ENCODE assay signal across 15 cellular contexts in genomic region chr11:16185042-16185441, GRCh38.
A peak's percentile ranks its signal among the peaks of the same experiment; 100 is the strongest.
DNase-seq lines count a peak whose midpoint lies in the region; ATAC-seq and TF ChIP-seq lines count a peak whose summit lies in the region.
"Had no signal": no experiment of that assay in that cellular context is flagged by ENCODE, and none has a peak within 500 bp of the region (broad histone marks: within the 10 kb centered on the region; RNA-seq: fewer than 3 reads in every experiment).

No MANE protein-coding gene starts in this region.

- DNase-seq in PC-9 (no peak), endodermal cell (no peak), T1000 (lab: John Stamatoyannopoulos, UW) (no peak), NCI-H2171 (lab: John Stamatoyannopoulos, UW) (no peak), NOMO-1 treated with dmso at 0.1 percent for 144 hours (lab: John Stamatoyannopoulos, UW; ENCODE audit: unreplicated experiment) (no peak)
- DNase-seq: BE2C; CD4-positive, CD25-positive, alpha-beta regulatory T cell; COR-L47; H9; NCI-H187 treated with DMSO at 0.1 percent for 48 hours; NCI-H526 treated with DMSO at 0.1 percent for 48 hours had no signal

- H3K27ac ChIP-seq in 22Rv1, result peak overlapping the region; percentile 31; the same call in 1 of the 2 replicates
- H3K27ac ChIP-seq in PC-9, result peak overlapping the region; percentile 26; the same call in 1 of the 2 replicates
- no peak overlapping the region for H3K27ac ChIP-seq in endodermal cell (ENCODE audit: low read depth, low read length)
- H3K27ac ChIP-seq in mesodermal cell (ENCODE audit: low read depth, low read length, severe bottlenecking), result peak overlapping the region; percentile 50

- no peak overlapping the region for H3K9ac ChIP-seq in endodermal cell (ENCODE audit: extremely low read depth, low read length, poor library complexity, severe bottlenecking)

- CTCF ChIA-PET in PC-9 (lab: Charles Lee), result no interaction called here

- no peaks in the 10 kb centered on the region for H3K36me3 Mint-ChIP-seq in endodermal cell (ENCODE audit: low read depth)
- H3K36me3 Mint-ChIP-seq: CD4-positive, CD25-positive, alpha-beta regulatory T cell had no signal

- POLR2A ChIA-PET in PC-9 (lab: Charles Lee; ENCODE audit: unreplicated experiment), result interaction anchor here (0.5 to 0.6 kb wide), 2 partner anchors 73 to 81 kb away, joined by 4 to 7 read pairs; no protein-coding TSS in a partner anchor

- TF ChIP-seq CTCF in 22Rv1 (IDR thresholded peaks at IDR 0.05), result no peak
- TF ChIP-seq CTCF in PC-9 (conservative IDR thresholded peaks at IDR 0.05), result no peak
- TF ChIP-seq CTCF in endodermal cell (conservative IDR thresholded peaks at IDR 0.05), result no peak

- H4K20me1 ChIP-seq in PC-9 (ENCODE audit: insufficient read depth), result no peaks in the 10 kb centered on the region

- H2AFZ ChIP-seq in PC-9, result no peak overlapping the region

- peaks cover 12% of the 10 kb centered on the region; the same call in 1 of the 2 replicates for H3K4me1 ChIP-seq in PC-9 (replicated peaks; ENCODE audit: insufficient read depth)
- H3K4me1 ChIP-seq in endodermal cell (ENCODE audit: control insufficient read depth, insufficient read depth, low read length), result peaks cover 5% of the 10 kb centered on the region
- H3K4me1 ChIP-seq in mesodermal cell (ENCODE audit: control insufficient read depth, insufficient read depth, low read length, poor library complexity, severe bottlenecking), result peaks cover 20% of the 10 kb centered on the region
- H3K4me1 ChIP-seq: BE2C had no signal

- H3K9me3 Mint-ChIP-seq in endodermal cell, result no peaks in the 10 kb centered on the region
- H3K9me3 Mint-ChIP-seq: H9 had no signal

- no peaks in the 10 kb centered on the region for H3K9me3 ChIP-seq in PC-9 (ENCODE audit: insufficient read depth, low read depth)
- no peaks in the 10 kb centered on the region for H3K9me3 ChIP-seq in endodermal cell (ENCODE audit: control insufficient read depth, low read length)
- no peaks in the 10 kb centered on the region for H3K9me3 ChIP-seq in mesodermal cell (ENCODE audit: control insufficient read depth, low read length)
- H3K9me3 ChIP-seq: BE2C had no signal

- H3K9me2 ChIP-seq in PC-9 (ENCODE audit: insufficient read depth), result no peaks in the 10 kb centered on the region

- no peaks in the 10 kb centered on the region for H3K27me3 ChIP-seq in PC-9 (ENCODE audit: insufficient read depth, low read depth)
- no peaks in the 10 kb centered on the region for H3K27me3 ChIP-seq in endodermal cell (ENCODE audit: control insufficient read depth, insufficient read depth, low read length, poor library complexity, severe bottlenecking)
- H3K27me3 ChIP-seq: BE2C had no signal

- no peak overlapping the region for H3K4me3 ChIP-seq in PC-9
- no peak overlapping the region for H3K4me3 ChIP-seq in endodermal cell (ENCODE audit: low read length)
- H3K4me3 ChIP-seq in mesodermal cell (ENCODE audit: extremely low read depth, insufficient read depth, low read length, poor library complexity, severe bottlenecking), result no peak overlapping the region
- H3K4me3 ChIP-seq: K562 had no signal

- intact Hi-C loops in PC-9 (cut with micrococcal nuclease; ENCODE audit: unreplicated experiment), result no loop called here

- H3K4me1 Mint-ChIP-seq in endodermal cell, result peaks cover 23% of the 10 kb centered on the region
- H3K4me1 Mint-ChIP-seq: CD4-positive, CD25-positive, alpha-beta regulatory T cell had no signal

- no peaks in the 10 kb centered on the region for H3K79me2 ChIP-seq in PC-9 (ENCODE audit: low read depth)

- peak overlapping the region; percentile 46 for H3K27ac Mint-ChIP-seq in endodermal cell
- H3K27ac Mint-ChIP-seq: CD4-positive, CD25-positive, alpha-beta regulatory T cell had no signal

- H3K36me3 ChIP-seq in PC-9 (ENCODE audit: low read depth), result no peaks in the 10 kb centered on the region
- no peaks in the 10 kb centered on the region for H3K36me3 ChIP-seq in endodermal cell (ENCODE audit: control insufficient read depth, insufficient read depth, low read length)
- no peaks in the 10 kb centered on the region for H3K36me3 ChIP-seq in mesodermal cell (ENCODE audit: control insufficient read depth, insufficient read depth, low read length)
- H3K36me3 ChIP-seq: BE2C had no signal

- H3F3A ChIP-seq in PC-9 (ENCODE audit: insufficient read depth, low read depth), result no peaks in the 10 kb centered on the region

- ATAC-seq in HG02973 (IDR thresholded peaks at IDR 0.05; ENCODE audit: unreplicated experiment), result no peak
- ATAC-seq: K562 had no signal

- no peaks in the 10 kb centered on the region for H3K27me3 Mint-ChIP-seq in endodermal cell (ENCODE audit: insufficient read depth)
- H3K27me3 Mint-ChIP-seq: CD4-positive, CD25-positive, alpha-beta regulatory T cell had no signal

- H3K4me3 Mint-ChIP-seq in endodermal cell, result no peak overlapping the region
- H3K4me3 Mint-ChIP-seq: CD4-positive, CD25-positive, alpha-beta regulatory T cell; H9 had no signal

- peak overlapping the region; percentile 36; the same call in 1 of the 2 replicates for H3K4me2 ChIP-seq in PC-9

- no TSS peak for BruUV-seq in PC-9 (replicated peaks; lab: Mats Ljungman, UMichigan)
